In genomic region chr3:107347717-107348116, GRCh38 we compare ENCODE assay signal across 29 cellular contexts. TPM values are rescaled to one million over a fixed set of nuclear protein-coding genes. Genes with fewer than 3 reads are reported as not detected.
"Had no signal": no experiment of that assay in that cellular context is flagged by ENCODE, and none has a peak within 500 bp of the region (broad histone marks: within the 10 kb centered on the region; RNA-seq: fewer than 3 reads in every experiment).

No MANE protein-coding gene starts in this region.

- DNase-seq: activated CD4-positive, alpha-beta T cell treated with anti-CD3 and anti-CD28 coated beads for 4 hours; activated CD4-positive, alpha-beta T cell treated with anti-CD3 and anti-CD28 coated beads, Interleukin-2, amount 50 U/mL, for 48 hours; activated CD4-positive, CD25-positive, alpha-beta regulatory T cell; activated CD8-positive, alpha-beta memory T cell treated with anti-CD3 and anti-CD28 coated beads, Interleukin-2, amount 50 U/mL, for 48 hours; activated naive CD4-positive, alpha-beta T cell; activated T-cell treated with anti-CD3 and anti-CD28 coated beads, Interleukin-2, amount 50 U/mL, for 4 hours; adrenal gland; endodermal cell; foreskin keratinocyte; head of caudate nucleus; islet precursor cell; left cardiac atrium; mesendoderm; naive B cell; occipital lobe; right lobe of liver; stimulated activated CD4-positive, alpha-beta T cell treated with anti-CD3 and anti-CD28 coated beads, Interleukin-2, amount 100 ng/mL, for 48 hours; stimulated activated CD8-positive, alpha-beta memory T cell treated with anti-CD3 and anti-CD28 coated beads, Interleukin-4, amount 100 ng/mL, for 48 hours; stimulated activated naive B cell treated with anti-CD40 and anti-IgM and Interleukin-4, amounts not matched to agents 10 μg/mL and 1 μg/mL and 100 μg/mL, for 72 hours; T-cell; transverse colon had no signal

- H3K4me3 ChIP-seq: adrenal gland, coronary artery, right lobe of liver, transverse colon had no signal

- H3K27me3 ChIP-seq: adrenal gland, foreskin keratinocyte, right lobe of liver, transverse colon had no signal

- H3K27ac ChIP-seq: adrenal gland, coronary artery, foreskin keratinocyte, right lobe of liver, transverse colon had no signal

- H3K4me1 ChIP-seq: adrenal gland, foreskin keratinocyte, right lobe of liver, transverse colon had no signal

- H3K36me3 ChIP-seq: adrenal gland, right lobe of liver, transverse colon had no signal

- ATAC-seq: activated T-cell treated with anti-CD3 and anti-CD28 coated beads, Interleukin-2, amount 50 U/mL, for 4 hours; foreskin keratinocyte; left cardiac atrium; stimulated activated naive B cell treated with anti-CD40 and anti-IgM and Interleukin-4, amounts not matched to agents 10 μg/mL and 1 μg/mL and 100 μg/mL, for 72 hours; T-cell had no signal

- H3K9me3 ChIP-seq: adrenal gland, right lobe of liver, transverse colon had no signal

RNA-seq across cellular contexts. Expression of gene CCDC54, which starts 29.5 kb away (rescaled TPM):
- total RNA-seq: activated CD8-positive, alpha-beta memory T cell treated with anti-CD3 and anti-CD28 coated beads for 36 hours; activated T-cell treated with anti-CD3 and anti-CD28 coated beads, Interleukin-2, amount 50 U/mL, for 4 hours; activated T-helper 2 cell treated with anti-CD3 and anti-CD28 coated beads, Interferon-gamma antibody, Interleukin-2, Interleukin-4, amounts not matched to agents 10 μg/mL and 5 μg/mL and 100 μg/mL, durations not matched to agents 14 hours and 24 hours and 36 hours; adrenal gland; astrocyte; endodermal cell; epithelial cell of proximal tubule; foreskin keratinocyte; left cardiac atrium; lower leg skin; mucosa of gallbladder; neural crest cell; right lobe of liver; T-cell; transverse colon had no signal
- polyA plus RNA-seq: adrenal gland, foreskin keratinocyte had no signal
